ENCODE assay signal across 14 cellular contexts in genomic region chr5:34043099-34043876, GRCh38. TPM values are rescaled to one million over a fixed set of nuclear protein-coding genes. Genes with fewer than 3 reads are reported as not detected.
DNase-seq lines count a peak whose midpoint lies in the region; ATAC-seq, FAIRE-seq and TF ChIP-seq lines count a peak whose summit lies in the region.
"Had no signal": no experiment of that assay in that cellular context is flagged by ENCODE, and none has a peak within 500 bp of the region (broad histone marks: within the 10 kb centered on the region; RNA-seq: fewer than 3 reads in every experiment).

Gene C1QTNF3 (minus strand): TSS chr5:34043213. CDS start chr5:34043125, 88 bp downstream.

- TF ChIP-seq POLR2A in GM12878 (IDR thresholded peaks at IDR 0.05; ENCODE audit: low read depth, low read length) (no peak), erythroblast (IDR thresholded peaks at IDR 0.05; ENCODE audit: low read length) (no peak)

- ATAC-seq in GM12878 (peak; percentile 25; the same call in 1 of the 3 replicates), lung (ENCODE audit: insufficient read depth, low FRiP score) (peak; percentile 8)
- ATAC-seq in stimulated activated effector memory CD8-positive, alpha-beta T cell treated with anti-CD3 and anti-CD28 coated beads, Interleukin-12 subunit alpha, Interleukin-12 subunit beta, amount 100 ng/mL, for 72 hours, result peak; percentile 52
- ATAC-seq: stimulated activated memory B cell treated with anti-CD40 and anti-IgM and Interleukin-4, amounts not matched to agents 10 μg/mL and 1 μg/mL and 100 μg/mL, for 72 hours had no signal

- no peak for TF ChIP-seq EP300 in GM12878 (IDR thresholded peaks at IDR 0.05; ENCODE audit: borderline replicate concordance in 1 of 2, control insufficient read depth in 1 of 2, low read depth in 2 of 2, low read length in 2 of 2)

- TF ChIP-seq CTCF in GM12878 (IDR thresholded peaks at IDR 0.05 in 2 of 3, conservative IDR thresholded peaks at IDR 0.05 in 1 of 3; ENCODE audit: control insufficient read depth in 2 of 3, extremely low read depth in 1 of 3, insufficient read depth in 1 of 3, low read depth in 3 of 3, low read length in 3 of 3) (no peak), lung (IDR thresholded peaks at IDR 0.05; ENCODE audit: control extremely low read depth, extremely low read depth) (no peak)

- H3K27me3 ChIP-seq in GM23248 (replicated peaks; ENCODE audit: insufficient read depth), result no peaks in the 10 kb centered on the region
- H3K27me3 ChIP-seq in GM12878 (replicated peaks in 1 of 2; ENCODE audit: control insufficient read depth in 2 of 2, insufficient read depth in 2 of 2, low read length in 1 of 2), result no peaks in the 10 kb centered on the region
- no peaks in the 10 kb centered on the region for H3K27me3 ChIP-seq in lung (ENCODE audit: control insufficient read depth, insufficient read depth)

- no peaks in the 10 kb centered on the region for H3K9me3 Mint-ChIP-seq in stimulated activated effector memory CD8-positive, alpha-beta T cell treated with anti-CD3 and anti-CD28 coated beads, Interleukin-12 subunit alpha, Interleukin-12 subunit beta, amount 100 ng/mL, for 72 hours
- H3K9me3 Mint-ChIP-seq: stimulated activated memory B cell treated with anti-CD40 and anti-IgM and Interleukin-4, amounts not matched to agents 10 μg/mL and 1 μg/mL and 100 μg/mL, for 72 hours had no signal

- DNase-seq in GM23248, result peak; percentile 33
- DNase-seq in GM12878 (ENCODE audit: low read depth, low spot score), result no peak
- DNase-seq in lung (ENCODE audit: low spot score), result no peak
- DNase-seq in stimulated activated effector memory CD8-positive, alpha-beta T cell treated with anti-CD3 and anti-CD28 coated beads, Interleukin-12 subunit alpha, Interleukin-12 subunit beta, amount 100 ng/mL, for 72 hours (ENCODE audit: low spot score in 2 of 2), result no peak
- no peak for DNase-seq in NCI-H774 (lab: John Stamatoyannopoulos, UW)
- no peak for DNase-seq in RPMI8226
- DNase-seq in stimulated activated CD4-positive, alpha-beta T cell treated with anti-CD3 and anti-CD28 coated beads, Interleukin-4, amount 100 ng/mL, for 4 hours, result no peak
- DNase-seq in erythroblast (lab: John Stamatoyannopoulos, UW), result no peak
- DNase-seq: activated CD4-positive, alpha-beta T cell treated with anti-CD3 and anti-CD28 coated beads, Interleukin-2, amount 50 U/mL, for 1 hour; IMR-90; SIG-M5; stimulated activated CD4-positive, alpha-beta T cell treated with anti-CD3 and anti-CD28 coated beads, Interleukin-12 subunit alpha, Interleukin-12 subunit beta, amount 100 ng/mL, for 4 hours had no signal

- peaks cover 46% of the 10 kb centered on the region for H3K4me1 Mint-ChIP-seq in stimulated activated effector memory CD8-positive, alpha-beta T cell treated with anti-CD3 and anti-CD28 coated beads, Interleukin-12 subunit alpha, Interleukin-12 subunit beta, amount 100 ng/mL, for 72 hours

- H3K27ac ChIP-seq in GM23248 (no peak within 1 kb of the TSS), GM12878 (ENCODE audit: control insufficient read depth, insufficient read depth) (no peak within 1 kb of the TSS), lung (ENCODE audit: low read depth in 1 of 2, low read length in 1 of 2) (peak within 1 kb of the TSS in 1 of 2 donors; percentile 24)
- H3K27ac ChIP-seq: epithelial cell of prostate had no signal

- no peaks in the 10 kb centered on the region for H3K36me3 Mint-ChIP-seq in stimulated activated effector memory CD8-positive, alpha-beta T cell treated with anti-CD3 and anti-CD28 coated beads, Interleukin-12 subunit alpha, Interleukin-12 subunit beta, amount 100 ng/mL, for 72 hours

- SMC1A ChIA-PET in GM12878 (lab: Charles Lee; ENCODE audit: uncharacterized antibody, unreplicated experiment), result interaction anchor here (0.8 to 1.4 kb wide), 4 partner anchors 10 to 47 kb away, joined by 3 to 4 read pairs (median 3); no protein-coding TSS in a partner anchor

- no peaks in the 10 kb centered on the region for H3K9me2 ChIP-seq in GM23248 (ENCODE audit: insufficient read depth)

- H3F3A ChIP-seq in GM23248 (ENCODE audit: insufficient read depth), result peaks cover 21% of the 10 kb centered on the region

- no peak within 1 kb of the TSS for H3K4me3 ChIP-seq in GM23248
- H3K4me3 ChIP-seq in GM12878, result no peak within 1 kb of the TSS
- H3K4me3 ChIP-seq in lung, result no peak within 1 kb of the TSS

- RAD21 ChIA-PET in GM12878 (lab: Charles Lee; ENCODE audit: unreplicated experiment), result no interaction called here

- peak within 1 kb of the TSS; percentile 81 for H3K27ac Mint-ChIP-seq in stimulated activated effector memory CD8-positive, alpha-beta T cell treated with anti-CD3 and anti-CD28 coated beads, Interleukin-12 subunit alpha, Interleukin-12 subunit beta, amount 100 ng/mL, for 72 hours
- H3K27ac Mint-ChIP-seq: stimulated activated memory B cell treated with anti-CD40 and anti-IgM and Interleukin-4, amounts not matched to agents 10 μg/mL and 1 μg/mL and 100 μg/mL, for 72 hours had no signal

- 31 to 35% methylated on average over 10 of the region's 10 CpGs for WGBS in GM23248 (ENCODE audit: low coverage in 1 of 2, low lambda C conversion rate in 2 of 2, missing lambda C conversion rate in 2 of 2), 2 experiments
- WGBS in GM12878 (ENCODE audit: insufficient coverage, insufficient replicate concordance, low lambda C conversion rate, missing lambda C conversion rate), result 64% methylated on average over 10 of the region's 10 CpGs
- WGBS in lung, 2 donors, result 33 to 34% methylated on average over 10 of the region's 10 CpGs

- CTCF ChIA-PET in GM12878 (lab: Yijun Ruan, JAX), result interaction anchor here (1.3 to 1.4 kb wide), 2 partner anchors 8 to 35 kb away, joined by 4 read pairs; no protein-coding TSS in a partner anchor

- TF ChIP-seq RAD21 in GM12878 (IDR thresholded peaks at IDR 0.05; ENCODE audit: insufficient read depth, low read depth, low read length), result no peak

- intact Hi-C loops in GM12878 (cut with micrococcal nuclease; ENCODE audit: unreplicated experiment), result no loop called here

- H4K20me1 ChIP-seq in GM23248 (ENCODE audit: insufficient read depth), result no peaks in the 10 kb centered on the region
- H4K20me1 ChIP-seq in GM12878 (ENCODE audit: control insufficient read depth, insufficient read depth), result no peaks in the 10 kb centered on the region

- no peak within 1 kb of the TSS for H3K9ac ChIP-seq in GM23248
- H3K9ac ChIP-seq in GM12878 (ENCODE audit: control insufficient read depth, insufficient read depth, low read length), result no peak within 1 kb of the TSS

- POLR2A ChIA-PET in GM12878 (lab: Charles Lee), result interaction anchor here (1.2 kb wide), 1 partner anchor 12 kb away, joined by 4 read pairs; no protein-coding TSS in a partner anchor

- in situ Hi-C loops in GM23248 (cut with MboI), result no loop called here
- in situ Hi-C loops in GM12878 (cut with MboI), result no loop called here

- H3K4me3 Mint-ChIP-seq in stimulated activated effector memory CD8-positive, alpha-beta T cell treated with anti-CD3 and anti-CD28 coated beads, Interleukin-12 subunit alpha, Interleukin-12 subunit beta, amount 100 ng/mL, for 72 hours, result peak within 1 kb of the TSS; percentile 27
- H3K4me3 Mint-ChIP-seq: stimulated activated memory B cell treated with anti-CD40 and anti-IgM and Interleukin-4, amounts not matched to agents 10 μg/mL and 1 μg/mL and 100 μg/mL, for 72 hours had no signal

- no peaks in the 10 kb centered on the region for H3K79me2 ChIP-seq in GM23248 (ENCODE audit: insufficient read depth)
- no peaks in the 10 kb centered on the region for H3K79me2 ChIP-seq in GM12878 (ENCODE audit: control insufficient read depth, insufficient read depth, low read length)

- FAIRE-seq in GM12878 (lab: Jason Lieb, UNC), result no peak

- H3K4me2 ChIP-seq in GM23248 (ENCODE audit: unreplicated experiment), result peak within 1 kb of the TSS; percentile 29
- no peak within 1 kb of the TSS for H3K4me2 ChIP-seq in GM12878 (ENCODE audit: control insufficient read depth, insufficient read depth)

- H3K9me3 ChIP-seq in GM23248 (ENCODE audit: low read depth), result no peaks in the 10 kb centered on the region
- H3K9me3 ChIP-seq in GM12878 (replicated peaks; ENCODE audit: control insufficient read depth, insufficient read depth, low read length), result no peaks in the 10 kb centered on the region
- no peaks in the 10 kb centered on the region for H3K9me3 ChIP-seq in lung (ENCODE audit: control insufficient read depth in 2 of 2, insufficient read depth in 1 of 2, low read length in 1 of 2)

- H2AFZ ChIP-seq in GM23248 (peak within 1 kb of the TSS; percentile 48), GM12878 (ENCODE audit: control insufficient read depth, low read depth, low read length) (no peak within 1 kb of the TSS)

- no peaks in the 10 kb centered on the region for H3K36me3 ChIP-seq in GM23248 (ENCODE audit: low read depth)
- no peaks in the 10 kb centered on the region for H3K36me3 ChIP-seq in GM12878 (ENCODE audit: control insufficient read depth in 2 of 2, insufficient read depth in 2 of 2, low read length in 1 of 2)
- no peaks in the 10 kb centered on the region for H3K36me3 ChIP-seq in lung (ENCODE audit: control insufficient read depth in 2 of 2, insufficient read depth in 2 of 2, low read length in 2 of 2)

- H3K4me1 ChIP-seq in GM23248 (ENCODE audit: insufficient read depth) (peaks cover 38% of the 10 kb centered on the region), GM12878 (ENCODE audit: control insufficient read depth, insufficient read depth, low read length) (peaks cover 2% of the 10 kb centered on the region; the same call in 1 of the 2 replicates), lung (ENCODE audit: control insufficient read depth in 2 of 2, insufficient read depth in 2 of 2, low read length in 2 of 2) (peaks cover 14 to 21% of the 10 kb centered on the region in 2 donors)

- no TSS peak for BruUV-seq in GM12878 (replicated peaks; lab: Mats Ljungman, UMichigan)

RNA-seq across cellular contexts. Expression of gene C1QTNF3, which starts in this region (rescaled TPM):
- total RNA-seq in GM23248 (2014; rRNA removed; shearing (Covaris generic)), result 0.11 and 0.38 TPM in 2 replicates
- 0.58 and 1.1 TPM in 2 replicates for polyA plus RNA-seq in GM23248 (2016; fragmentation: Nextera tagmentation; extraction: Ambion mirVana)
- total RNA-seq in GM12878 (2013; cell fraction: nucleolus; rRNA removed), result 36.0 and 38.6 TPM in 2 replicates
- 1.5 and 1.6 TPM in 2 replicates for total RNA-seq in GM12878 (2014; rRNA removed)
- 1.6 and 2.2 TPM in 2 replicates for total RNA-seq in GM12878 (2014; rRNA removed; fragmentation: Illumina TruSeq; extraction: Trizol)
- 1.1 TPM in 2 replicates for total RNA-seq in GM12878 (2021)
- 1.7 TPM for polyA plus RNA-seq in GM12878 (2011; ENCODE audit: low read depth)
- 6.3 and 10.2 TPM in 2 replicates for polyA plus RNA-seq in GM12878 (2011; rRNA removed)
- 1.5 and 1.6 TPM in 2 replicates for polyA plus RNA-seq in GM12878 (2011; cell fraction: cytosol; rRNA removed)
- 24.5 and 29.9 TPM in 2 replicates for polyA plus RNA-seq in GM12878 (2011; cell fraction: nucleus; rRNA removed)
- 2.0 and 2.3 TPM in 2 replicates for polyA plus RNA-seq in GM12878 (2012)
- 1.9 and 3.0 TPM in 2 replicates for polyA plus RNA-seq in GM12878 (2014; fragmentation: Illumina TruSeq; extraction: Trizol)
- polyA plus RNA-seq in GM12878 (2014; fragmentation: Nextera tagmentation; extraction: Ambion mirVana), result under 1 TPM; 0.39 to 0.53 TPM
- polyA plus RNA-seq in GM12878 (2014; rRNA removed), result 2.6 and 2.8 TPM in 2 replicates
- polyA plus RNA-seq in GM12878 (2016; fragmentation: Nextera tagmentation; extraction: Ambion mirVana), result under 1 TPM; 0.42 to 0.43 TPM
- polyA minus RNA-seq in GM12878 (2011; rRNA and poly(A)+ RNA removed), result 4.8 and 5.9 TPM in 2 replicates
- polyA minus RNA-seq in GM12878 (2011; cell fraction: cytosol; rRNA and poly(A)+ RNA removed), result 1.9 TPM in 1 of 2 replicates, not detected in the other
- polyA minus RNA-seq in GM12878 (2011; cell fraction: nucleus; rRNA and poly(A)+ RNA removed), result 5.7 and 11.0 TPM in 2 replicates
- total RNA-seq in lung, result 10 to 100 TPM in 1 of 2 donors, 1 to 10 TPM in 1; 2.7 to 20.3 TPM
- 1 to 10 TPM in 1 of 2 donors, under 1 TPM in 1; 0.92 to 5.1 TPM for polyA plus RNA-seq in lung
